19 cellular contexts compared by ENCODE assay signal in the genomic region with DNA sequence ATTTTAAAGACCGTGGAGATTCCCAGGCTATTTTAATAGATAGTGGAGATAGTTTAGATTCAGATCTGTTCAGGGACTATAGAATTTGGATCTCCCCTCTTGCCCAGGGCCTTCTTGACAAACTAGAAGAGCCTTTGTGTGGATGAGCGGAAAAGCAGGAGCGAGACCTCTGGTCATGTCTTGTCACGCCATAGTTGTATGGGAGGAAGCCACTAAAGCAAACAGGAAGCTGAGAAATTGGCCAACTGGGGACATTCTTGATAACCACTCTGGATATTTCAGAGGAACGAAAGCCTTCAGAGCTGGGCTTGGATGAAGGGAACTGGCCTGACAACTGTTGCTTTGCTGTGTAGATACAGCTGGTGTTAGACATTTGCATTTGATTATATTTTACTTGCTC.
"Had no signal": no experiment of that assay in that cellular context is flagged by ENCODE, and none has a peak within 500 bp of the region (broad histone marks: within the 10 kb centered on the region; RNA-seq: fewer than 3 reads in every experiment).

No MANE protein-coding gene starts in this region.

- H3K4me3 ChIP-seq: coronary artery, dorsolateral prefrontal cortex, hepatocyte, mucosa of descending colon, psoas muscle, right lobe of liver, tibial artery, upper lobe of left lung, vagina had no signal

- H3K27ac ChIP-seq: coronary artery, dorsolateral prefrontal cortex, hepatocyte, neutrophil, psoas muscle, right lobe of liver, tibial artery, vagina had no signal

- DNase-seq: dorsolateral prefrontal cortex; effector CD8-positive, alpha-beta T cell; foreskin fibroblast; head of caudate nucleus; left colon; left ventricle myocardium superior; mucosa of descending colon; naive thymus-derived CD8-positive, alpha-beta T cell; psoas muscle; retina; right lobe of liver; stimulated activated CD4-positive, alpha-beta T cell treated with anti-CD3 and anti-CD28 coated beads, Interleukin-4, amount 100 ng/mL, for 1 hour; tibial artery; upper lobe of left lung had no signal

- H3K27me3 ChIP-seq: dorsolateral prefrontal cortex, hepatocyte, right lobe of liver, tibial artery, upper lobe of left lung, vagina had no signal

- H3K4me1 ChIP-seq: psoas muscle, tibial artery, vagina had no signal

- H3K9me3 ChIP-seq: mucosa of descending colon, neutrophil, right lobe of liver, tibial artery, upper lobe of left lung, vagina had no signal

- ATAC-seq: left colon; left ventricle myocardium superior; mucosa of descending colon; naive thymus-derived CD8-positive, alpha-beta T cell; psoas muscle; stimulated activated memory B cell treated with anti-CD40 and anti-IgM and Interleukin-4, amounts not matched to agents 10 μg/mL and 1 μg/mL and 100 μg/mL, for 72 hours had no signal

- H3K36me3 ChIP-seq: neutrophil, right lobe of liver, tibial artery, upper lobe of left lung, vagina had no signal
